In genomic region chr20:47070176-47070575, GRCh38 we compare ENCODE assay signal across 20 cellular contexts.
A peak's percentile ranks its signal among the peaks of the same experiment; 100 is the strongest.
DNase-seq lines count a peak whose midpoint lies in the region; ATAC-seq and TF ChIP-seq lines count a peak whose summit lies in the region.
"Had no signal": no experiment of that assay in that cellular context is flagged by ENCODE, and none has a peak within 500 bp of the region (broad histone marks: within the 10 kb centered on the region; RNA-seq: fewer than 3 reads in every experiment).

No MANE protein-coding gene starts in this region.

- POLR2A ChIA-PET in IMR-90 (lab: Charles Lee; ENCODE audit: unreplicated experiment): no interaction called here
- POLR2A ChIA-PET in CD4-positive, alpha-beta memory T cell (lab: Charles Lee; ENCODE audit: partially characterized antibody): no interaction called here

- H3K27ac ChIP-seq in IMR-90 (ENCODE audit: insufficient read depth, low read length): no peak overlapping the region
- H3K27ac ChIP-seq in CD4-positive, alpha-beta memory T cell (ENCODE audit: low read depth, low read length): no peak overlapping the region
- H3K27ac ChIP-seq: KMS-11, PC-9 had no signal

- no peak overlapping the region for H2AFZ ChIP-seq in IMR-90 (replicated peaks; ENCODE audit: low read length, poor library complexity)
- H2AFZ ChIP-seq: PC-9 had no signal

- TF ChIP-seq RAD21 in IMR-90 (IDR thresholded peaks at IDR 0.05; ENCODE audit: low read length): no peak

- no peak overlapping the region for H3K4me3 ChIP-seq in IMR-90 (ENCODE audit: insufficient read depth, low read depth, low read length)
- H3K4me3 ChIP-seq in CD4-positive, alpha-beta memory T cell (ENCODE audit: low read length in 2 of 2): no peak overlapping the region
- H3K4me3 ChIP-seq: PC-9 had no signal

- H3K27me3 ChIP-seq in IMR-90 (ENCODE audit: control insufficient read depth, insufficient read depth, low read length): no peaks in the 10 kb centered on the region
- H3K27me3 ChIP-seq in CD4-positive, alpha-beta memory T cell (ENCODE audit: insufficient read depth, low read length): no peaks in the 10 kb centered on the region

- H3K56ac ChIP-seq in IMR-90 (ENCODE audit: extremely low read depth, insufficient read depth, low read length): no peak overlapping the region

- no peak overlapping the region for H3K18ac ChIP-seq in IMR-90 (ENCODE audit: low read depth, low read length)

- H3K14ac ChIP-seq in IMR-90 (replicated peaks; ENCODE audit: low read depth, low read length): no peak overlapping the region

- ATAC-seq in IMR-90 (ENCODE audit: low read depth) (peak; percentile 33), GM21529 (IDR thresholded peaks at IDR 0.05; ENCODE audit: unreplicated experiment) (no peak)
- ATAC-seq: SK-N-SH treated with all-trans-retinoic acid at 6 μM for 48 hours had no signal

- H3K36me3 Mint-ChIP-seq in CD4-positive, alpha-beta memory T cell: no peaks in the 10 kb centered on the region
- H3K36me3 Mint-ChIP-seq: CD4-positive, CD25-positive, alpha-beta regulatory T cell had no signal

- no peak for TF ChIP-seq CTCF in IMR-90 (conservative IDR thresholded peaks at IDR 0.05; ENCODE audit: low read depth, low read length)

- dilution Hi-C loops in IMR-90 (cut with HindIII; ENCODE audit: low sequenced_read_pairs, unreplicated experiment): no loop called here

- in situ Hi-C loops in IMR-90 (cut with MboI; ENCODE audit: low sequenced_read_pairs): no loop called here

- H3K9me1 ChIP-seq in IMR-90 (ENCODE audit: insufficient read depth, low read length): no peaks in the 10 kb centered on the region

- peaks cover 0 to 31% (median 24%) of the 10 kb centered on the region in 8 donors for H3K9me3 Mint-ChIP-seq in CD4-positive, alpha-beta memory T cell

- no peak overlapping the region for H3K27ac Mint-ChIP-seq in CD4-positive, alpha-beta memory T cell
- H3K27ac Mint-ChIP-seq: CD4-positive, CD25-positive, alpha-beta regulatory T cell had no signal

- no peaks in the 10 kb centered on the region for H3K79me1 ChIP-seq in IMR-90 (ENCODE audit: low read depth in 1 of 2, low read length in 2 of 2)

- no peaks in the 10 kb centered on the region for H3K36me3 ChIP-seq in IMR-90 (ENCODE audit: control insufficient read depth, insufficient read depth, low read length)
- H3K36me3 ChIP-seq in CD4-positive, alpha-beta memory T cell (ENCODE audit: insufficient read depth, low read length): no peaks in the 10 kb centered on the region

- no peak overlapping the region for H3K4ac ChIP-seq in IMR-90 (ENCODE audit: low read depth, low read length)

- TF ChIP-seq POLR2A in IMR-90 (IDR thresholded peaks at IDR 0.05; ENCODE audit: low read depth, low read length): no peak

- peaks cover 14% of the 10 kb centered on the region for H3K9me3 ChIP-seq in IMR-90 (ENCODE audit: control insufficient read depth, insufficient read depth, low read length)
- peaks cover 0 to 10% of the 10 kb centered on the region in 2 donors for H3K9me3 ChIP-seq in CD4-positive, alpha-beta memory T cell (ENCODE audit: control insufficient read depth in 1 of 2, low read length in 2 of 2)

- CTCF ChIA-PET in IMR-90 (lab: Yijun Ruan, JAX): no interaction called here
- CTCF ChIA-PET in CD4-positive, alpha-beta memory T cell (lab: Charles Lee; ENCODE audit: partially characterized antibody): no interaction called here

- intact Hi-C loops in IMR-90 (cut with micrococcal nuclease): no loop called here
- intact Hi-C loops in CD4-positive, alpha-beta memory T cell (cut with micrococcal nuclease): no loop called here

- DNase-seq in AG08395 (ENCODE audit: low spot score) (peak; percentile 11), IMR-90 (peak; percentile 72), astrocyte of the hippocampus (ENCODE audit: low read depth, low spot score) (peak; percentile 26), iris pigment epithelial cell (ENCODE audit: low read depth) (peak; percentile 82), NCI-H524 treated with DMSO at 0.1 percent for 48 hours (lab: John Stamatoyannopoulos, UW) (no peak), NCI-H187 treated with DMSO at 0.1 percent for 48 hours (lab: John Stamatoyannopoulos, UW) (no peak)
- DNase-seq in CD4-positive, alpha-beta memory T cell: no peak
- DNase-seq: 8988T; CD4-positive, CD25-positive, alpha-beta regulatory T cell; COR-L47; DMS79 treated with DMSO at 0.1 percent for 48 hours; NCI-H1048; NCI-H1417 treated with DMSO at 0.1 percent for 48 hours; NCI-H187; NCI-H2107; NCI-H748 treated with DMSO at 0.1 percent for 48 hours; PC-9 had no signal

- no TSS peak for BruUV-seq in IMR-90 (replicated peaks; lab: Mats Ljungman, UMichigan)

- H3K9ac ChIP-seq in IMR-90 (ENCODE audit: low read depth, low read length): no peak overlapping the region
- H3K9ac ChIP-seq: KMS-11 had no signal

- H2AK5ac ChIP-seq in IMR-90 (ENCODE audit: low read depth, low read length): no peak overlapping the region

- H3K4me3 Mint-ChIP-seq in CD4-positive, alpha-beta memory T cell: no peak overlapping the region
- H3K4me3 Mint-ChIP-seq: CD4-positive, CD25-positive, alpha-beta regulatory T cell had no signal

- H2AK9ac ChIP-seq in IMR-90 (replicated peaks; ENCODE audit: low read depth, low read length, poor library complexity): no peak overlapping the region

- peaks cover 5 to 6% of the 10 kb centered on the region in 2 donors for H3K27me3 Mint-ChIP-seq in CD4-positive, alpha-beta memory T cell

- no peak overlapping the region for H3K23ac ChIP-seq in IMR-90 (ENCODE audit: low read depth, low read length)

- H4K5ac ChIP-seq in IMR-90 (ENCODE audit: low read depth, low read length): no peak overlapping the region

- H4K91ac ChIP-seq in IMR-90 (ENCODE audit: insufficient read depth, low read depth, low read length): no peak overlapping the region

- no peak overlapping the region for H2BK20ac ChIP-seq in IMR-90 (ENCODE audit: low read depth, low read length)

- peaks cover 3% of the 10 kb centered on the region; the same call in 1 of the 2 replicates for H3K4me1 ChIP-seq in IMR-90 (ENCODE audit: control insufficient read depth, insufficient read depth, low read length)
- H3K4me1 ChIP-seq in CD4-positive, alpha-beta memory T cell (ENCODE audit: insufficient read depth, low read length): no peaks in the 10 kb centered on the region

- no CpG with 5 or more reads among the region's 3 CpGs for WGBS in IMR-90 (ENCODE audit: extremely low coverage in 2 of 2, insufficient read length in 1 of 2), 2 experiments

- no peak overlapping the region for H2BK120ac ChIP-seq in IMR-90 (ENCODE audit: low read depth, low read length)

- H4K8ac ChIP-seq in IMR-90 (ENCODE audit: low read depth in 2 of 2, low read length in 2 of 2): no peak overlapping the region

- no peak overlapping the region for H3K4me2 ChIP-seq in IMR-90 (ENCODE audit: low read depth, low read length)
- H3K4me2 ChIP-seq: KMS-11, PC-9 had no signal

- H2BK5ac ChIP-seq in IMR-90 (ENCODE audit: low read depth, low read length, poor library complexity, severe bottlenecking): no peak overlapping the region

- H3K4me1 Mint-ChIP-seq in CD4-positive, alpha-beta memory T cell: no peaks in the 10 kb centered on the region

- H4K20me1 ChIP-seq in IMR-90 (ENCODE audit: insufficient read depth, low read length): no peaks in the 10 kb centered on the region; the same call in 1 of the 2 replicates

- H2BK15ac ChIP-seq in IMR-90 (ENCODE audit: low read depth, low read length): no peak overlapping the region

TF ChIP-seq in IMR-90, 13 proteins besides CTCF, POLR2A, EP300 and RAD21:
- TF ChIP-seq MAZ (IDR thresholded peaks at IDR 0.05; ENCODE audit: borderline replicate concordance, low read depth, low read length) (no peak), BHLHE40 (IDR thresholded peaks at IDR 0.05; ENCODE audit: low read depth, low read length) (peak; percentile 72)

Comparison
In these comparisons a context has a peak if more than half of its experiments do, and no peak if none do; other contexts are left out.
1. DNase-seq: peak in AG08395 (single experiment), IMR-90 (single experiment), astrocyte of the hippocampus (single experiment) and iris pigment epithelial cell (single experiment); none in NCI-H524 treated with DMSO at 0.1 percent for 48 hours (single experiment), NCI-H187 treated with DMSO at 0.1 percent for 48 hours (single experiment) and CD4-positive, alpha-beta memory T cell (0 of 5).